Comparison of ENCODE assay signal across 20 cellular contexts in the genomic region with DNA sequence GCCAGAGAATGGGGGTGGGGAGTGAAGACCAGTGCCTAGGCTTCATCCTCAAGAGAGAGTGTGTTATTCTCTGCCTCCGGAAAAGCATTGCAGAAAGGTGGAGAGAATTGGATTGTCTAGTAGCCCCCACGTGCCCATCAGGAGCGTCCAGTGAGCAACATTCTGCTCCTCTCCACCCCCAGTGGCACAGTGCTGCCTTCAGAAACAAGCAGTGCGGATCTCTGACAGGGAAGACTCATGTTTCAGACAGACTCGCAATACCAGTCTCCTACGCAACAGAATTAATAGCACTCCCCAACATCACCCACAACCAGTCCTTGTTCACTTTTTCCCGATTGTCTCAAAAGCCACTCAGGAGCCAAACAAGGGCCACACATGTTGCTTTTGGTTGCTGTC.
"Had no signal": no experiment of that assay in that cellular context is flagged by ENCODE, and none has a peak within 500 bp of the region (broad histone marks: within the 10 kb centered on the region; RNA-seq: fewer than 3 reads in every experiment).

No MANE protein-coding gene starts in this region.

- H3K9me3 ChIP-seq: colonic mucosa, heart left ventricle, right atrium auricular region, sigmoid colon, stomach had no signal

- H3K4me3 ChIP-seq: colonic mucosa, heart left ventricle, right atrium auricular region, sigmoid colon, skin epidermis, stomach had no signal

- H3K4me1 ChIP-seq: foreskin keratinocyte, heart left ventricle, right atrium auricular region, sigmoid colon had no signal

- H3K27ac Mint-ChIP-seq: endodermal cell, nephron had no signal

- H3K27me3 ChIP-seq: colonic mucosa, foreskin keratinocyte, heart left ventricle, right atrium auricular region, sigmoid colon, stomach had no signal

- H3K27me3 Mint-ChIP-seq: naive B cell had no signal

- H3K4me1 Mint-ChIP-seq: endodermal cell had no signal

- DNase-seq: colonic mucosa; dermis blood vessel endothelial cell; endodermal cell; erythroblast; foreskin keratinocyte; hippocampal formation; mesendoderm; naive B cell; sigmoid colon; stimulated activated CD4-positive, alpha-beta T cell treated with anti-CD3 and anti-CD28 coated beads, Interleukin-2, amount 100 ng/mL, for 24 hours; stimulated activated naive CD4-positive, alpha-beta T cell; stomach; substantia nigra; trophoblast cell had no signal

- H3K9me3 Mint-ChIP-seq: endodermal cell, naive B cell, nephron had no signal

- H3K27ac ChIP-seq: colonic mucosa, foreskin keratinocyte, heart left ventricle, right atrium auricular region, sigmoid colon, skin epidermis, stomach had no signal

- ATAC-seq: foreskin keratinocyte, heart left ventricle had no signal

- FAIRE-seq: endothelial cell of umbilical vein, urothelium cell line had no signal

- H3K4me3 Mint-ChIP-seq: endodermal cell, naive B cell, nephron had no signal
